ENCODE assay signal across 8 cellular contexts in the genomic region with DNA sequence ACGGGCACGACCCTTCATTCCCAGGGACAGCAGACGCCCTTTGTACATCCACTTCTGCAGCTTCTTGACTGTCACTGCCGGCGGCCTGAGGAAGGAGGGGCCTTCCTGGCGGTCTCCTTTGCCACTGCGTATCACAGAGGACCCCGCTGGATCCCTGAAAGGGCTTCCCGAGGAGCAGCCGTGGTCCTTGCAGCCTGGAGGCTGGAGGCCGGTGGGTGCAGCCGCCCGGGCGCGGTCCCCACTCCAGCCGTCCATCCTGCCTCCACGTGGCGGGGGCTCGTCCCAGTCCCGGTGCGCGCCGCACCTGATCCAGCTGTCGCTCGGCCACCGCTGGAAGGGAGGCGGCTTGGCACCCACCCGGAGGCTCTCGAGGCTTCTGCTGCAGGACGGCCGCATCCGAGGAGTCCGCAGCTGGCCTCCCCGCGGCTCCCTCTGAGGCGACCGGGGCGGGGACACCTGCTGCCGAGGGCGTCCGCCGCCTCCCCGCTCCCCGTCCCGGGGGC. TPM values are rescaled to one million over a fixed set of nuclear protein-coding genes. Genes with fewer than 3 reads are reported as not detected.
DNase-seq lines count a peak whose midpoint lies in the region; ATAC-seq, FAIRE-seq and TF ChIP-seq lines count a peak whose summit lies in the region.

No MANE protein-coding gene starts in this region.

- H3K36me3 ChIP-seq in breast epithelium: no peaks in the 10 kb centered on the region

- TF ChIP-seq POLR2A in breast epithelium (IDR thresholded peaks at IDR 0.05): no peak

- intact Hi-C loops in breast epithelium (cut with DNase I; ENCODE audit: low total_unique reads): no loop called here
- intact Hi-C loops in left colon (cut with DNase I, micrococcal nuclease): no loop called here

- ATAC-seq in HG03342 (IDR thresholded peaks at IDR 0.05; ENCODE audit: unreplicated experiment): peak; percentile 41
- peak; percentile 49 for ATAC-seq in left colon

- H3K27ac ChIP-seq in breast epithelium: peak overlapping the region; percentile 93 to 94

- FAIRE-seq in GM19239 (lab: Jason Lieb, UNC): no peak

- no peaks in the 10 kb centered on the region for H3K27me3 ChIP-seq in breast epithelium

- H3K4me3 ChIP-seq in breast epithelium: peak overlapping the region; percentile 62 to 75 (median 74)

- no peak for TF ChIP-seq CTCF in breast epithelium (IDR thresholded peaks at IDR 0.05)

- no peaks in the 10 kb centered on the region for H3K4me1 ChIP-seq in breast epithelium

- DNase-seq in Ammon's horn (ENCODE audit: low spot score) (peak; percentile 17), GM19239 (ENCODE audit: insufficient read length, low spot score) (peak; percentile 28), SKM-1 treated with dmso at 0.1 percent for 144 hours (lab: John Stamatoyannopoulos, UW; ENCODE audit: unreplicated experiment) (peak; percentile 2), breast epithelium (ENCODE audit: low spot score in 2 of 2) (peak; percentile 28 to 56), left colon (peak; percentile 43 to 61), DMS153 treated with DMSO at 0.1 percent for 48 hours (lab: John Stamatoyannopoulos, UW; ENCODE audit: unreplicated experiment) (no peak)
- DNase-seq in stimulated activated CD4-positive, alpha-beta T cell treated with anti-CD3 and anti-CD28 coated beads, Interleukin-4, amount 100 ng/mL, for 24 hours: peak; percentile 19

- no peaks in the 10 kb centered on the region for H3K9me3 ChIP-seq in breast epithelium

RNA-seq across cellular contexts. Expression of a gene that starts 0.4 kb away (rescaled TPM):
- 10 to 100 TPM; 10.6 to 26.5 (median 15.4) TPM for total RNA-seq in breast epithelium
- 10 to 100 TPM in 1 of 2 donors, 1 to 10 TPM in 1; 7.2 to 10.9 TPM for total RNA-seq in left colon

RNA-seq across cellular contexts. Expression of a gene that starts 59.0 kb away (rescaled TPM):
- total RNA-seq in breast epithelium (10 to 100 TPM; 11.6 to 21.6 (median 15.0) TPM), left colon (10 to 100 TPM; 17.4 to 20.3 TPM)
